1 cellular context compared by ENCODE assay signal in genomic region chr12:114430306-114430705, GRCh38.
TF ChIP-seq lines count a peak whose summit lies in the region.

No MANE protein-coding gene starts in this region.

TF ChIP-seq in SK-N-SH, 30 proteins besides CTCF, POLR2A, EP300 and RAD21:
- TF ChIP-seq EZH2phosphoT487 (IDR thresholded peaks at IDR 0.05; ENCODE audit: borderline replicate concordance, low read depth) (no peak), IRF3 (IDR thresholded peaks at IDR 0.05; ENCODE audit: low read depth, low read length) (no peak), USF1 (IDR thresholded peaks at IDR 0.05; ENCODE audit: borderline replicate concordance, low read depth) (no peak), MEF2A (IDR thresholded peaks at IDR 0.05; ENCODE audit: borderline replicate concordance, low read depth) (no peak), CHD2 (IDR thresholded peaks at IDR 0.05; ENCODE audit: low read length, partially characterized antibody) (no peak), FOXJ3 (CRISPR knock-in tag; IDR thresholded peaks at IDR 0.05) (no peak), POLR2AphosphoS5 (IDR thresholded peaks at IDR 0.05; ENCODE audit: low read depth, low read length) (no peak), TAF1 (IDR thresholded peaks at IDR 0.05; ENCODE audit: borderline replicate concordance, low read depth, low read length) (no peak), JUND (IDR thresholded peaks at IDR 0.05) (no peak), RFX5 (IDR thresholded peaks at IDR 0.05; ENCODE audit: low read length) (no peak), YY1 (IDR thresholded peaks at IDR 0.05; ENCODE audit: low read depth) (no peak), RXRA (IDR thresholded peaks at IDR 0.05; ENCODE audit: borderline replicate concordance, low read depth) (no peak), USF2 (IDR thresholded peaks at IDR 0.05; ENCODE audit: borderline replicate concordance, low read depth, low read length) (no peak)
